Comparison of ENCODE assay signal across 12 cellular contexts in the genomic region with DNA sequence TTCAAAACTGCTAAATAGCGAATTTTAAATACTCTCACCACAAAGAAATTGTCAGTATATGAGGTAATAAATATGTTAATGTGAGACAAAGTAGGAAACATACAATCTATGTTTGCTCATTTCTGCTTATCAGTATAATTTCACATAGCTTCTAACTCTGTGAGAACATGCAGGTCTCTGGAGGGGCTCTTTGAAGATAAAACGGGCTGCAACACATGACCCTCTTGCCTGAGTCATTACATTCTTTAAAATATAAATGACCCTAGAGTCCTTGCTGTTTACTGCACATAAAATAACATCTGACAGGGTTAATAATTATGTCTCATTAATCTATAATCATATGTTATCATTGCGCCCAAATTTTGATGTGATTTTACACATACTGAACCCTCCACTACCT.
"Had no signal": no experiment of that assay in that cellular context is flagged by ENCODE, and none has a peak within 500 bp of the region (broad histone marks: within the 10 kb centered on the region; RNA-seq: fewer than 3 reads in every experiment).

No MANE protein-coding gene starts in this region.

- H3K4me3 ChIP-seq: dorsolateral prefrontal cortex, testis, transverse colon had no signal

- H3K36me3 ChIP-seq: transverse colon had no signal

- DNase-seq: cortex of kidney; dorsolateral prefrontal cortex; effector CD8-positive, alpha-beta T cell; left colon; natural killer cell; stimulated activated CD4-positive, alpha-beta T cell treated with anti-CD3 and anti-CD28 coated beads, Interleukin-2, amount 100 ng/mL, for 24 hours; stimulated activated CD4-positive, alpha-beta T cell treated with anti-CD3 and anti-CD28 coated beads, Interleukin-4, amount 100 ng/mL, for 4 hours; stimulated activated naive B cell treated with anti-CD40 and anti-IgM and Interleukin-4, amounts not matched to agents 10 μg/mL and 1 μg/mL and 100 μg/mL, for 72 hours; stimulated activated naive CD8-positive, alpha-beta T cell treated with anti-CD3 and anti-CD28 coated beads, Interleukin-15, amount 100 ng/mL, for 72 hours; testis; transverse colon had no signal

- H3K27ac ChIP-seq: dorsolateral prefrontal cortex, testis, transverse colon had no signal

- H3K9me3 ChIP-seq: testis had no signal

- ATAC-seq: left colon; natural killer cell; sciatic nerve; stimulated activated naive B cell treated with anti-CD40 and anti-IgM and Interleukin-4, amounts not matched to agents 10 μg/mL and 1 μg/mL and 100 μg/mL, for 72 hours; stimulated activated naive CD8-positive, alpha-beta T cell treated with anti-CD3 and anti-CD28 coated beads, Interleukin-15, amount 100 ng/mL, for 72 hours had no signal

- H3K4me1 ChIP-seq: testis, transverse colon had no signal

- H3K27me3 ChIP-seq: dorsolateral prefrontal cortex, testis, transverse colon had no signal
